ENCODE assay signal across 16 cellular contexts in the genomic region with DNA sequence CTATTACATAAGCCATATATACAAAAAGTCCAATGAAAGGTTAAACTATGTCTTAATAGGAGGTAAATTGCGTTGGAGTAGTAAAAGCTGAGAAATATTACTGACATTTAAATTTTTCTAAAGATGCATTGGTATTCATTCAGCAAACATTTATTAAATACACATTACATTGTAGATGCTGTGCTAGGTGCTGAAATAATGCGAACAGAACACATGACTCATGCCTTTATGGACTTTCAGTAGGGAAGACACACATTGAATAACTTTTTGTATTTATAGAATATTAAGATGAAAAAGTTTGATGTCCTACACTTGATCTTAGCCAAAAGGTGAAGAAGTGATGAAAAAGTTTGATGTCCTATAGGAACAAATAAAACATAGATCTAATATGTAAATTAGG.
"Had no signal": no experiment of that assay in that cellular context is flagged by ENCODE, and none has a peak within 500 bp of the region (broad histone marks: within the 10 kb centered on the region; RNA-seq: fewer than 3 reads in every experiment).

No MANE protein-coding gene starts in this region.

- H3K27me3 ChIP-seq: adrenal gland, right lobe of liver, spleen had no signal

- H3K9me3 ChIP-seq: adrenal gland, lower lobe of right lung, right lobe of liver, spleen had no signal

- ATAC-seq: activated CD4-positive, alpha-beta T cell treated with anti-CD3 and anti-CD28 coated beads for 36 hours; activated CD8-positive, alpha-beta memory T cell treated with anti-CD3 and anti-CD28 coated beads, Interleukin-2, amount 10 ng/mL, durations not matched to agents 7 days and 5 days; left colon; lower lobe of right lung; right lobe of liver; stimulated activated naive CD8-positive, alpha-beta T cell treated with anti-CD3 and anti-CD28 coated beads, Interleukin-15, amount 100 ng/mL, for 72 hours had no signal

- H3K4me3 ChIP-seq: adrenal gland, lower lobe of right lung, right lobe of liver, spleen had no signal

- DNase-seq: activated CD4-positive, alpha-beta memory T cell treated with anti-CD3 and anti-CD28 coated beads for 36 hours; activated CD4-positive, alpha-beta T cell treated with anti-CD3 and anti-CD28 coated beads for 36 hours; activated CD8-positive, alpha-beta memory T cell treated with anti-CD3 and anti-CD28 coated beads, Interleukin-2, amount 10 ng/mL, durations not matched to agents 7 days and 5 days; activated naive CD4-positive, alpha-beta T cell treated with anti-CD3 and anti-CD28 coated beads, Interleukin-2, amount 50 U/mL, for 16 hours; activated T-cell treated with anti-CD3 and anti-CD28 coated beads, Interleukin-2, amount 50 U/mL, for 24 hours; adrenal gland; cerebellar nuclear complex; dermis blood vessel endothelial cell; erythroblast; foreskin melanocyte; head of caudate nucleus; left colon; lower lobe of right lung; right lobe of liver; spleen; stimulated activated naive CD8-positive, alpha-beta T cell treated with anti-CD3 and anti-CD28 coated beads, Interleukin-15, amount 100 ng/mL, for 72 hours had no signal

- H3K36me3 ChIP-seq: adrenal gland, lower lobe of right lung, right lobe of liver, spleen had no signal

- H3K4me1 ChIP-seq: adrenal gland, lower lobe of right lung, right lobe of liver, spleen had no signal

- H3K27ac ChIP-seq: adrenal gland, lower lobe of right lung, right lobe of liver, spleen had no signal
